In the genomic region with DNA sequence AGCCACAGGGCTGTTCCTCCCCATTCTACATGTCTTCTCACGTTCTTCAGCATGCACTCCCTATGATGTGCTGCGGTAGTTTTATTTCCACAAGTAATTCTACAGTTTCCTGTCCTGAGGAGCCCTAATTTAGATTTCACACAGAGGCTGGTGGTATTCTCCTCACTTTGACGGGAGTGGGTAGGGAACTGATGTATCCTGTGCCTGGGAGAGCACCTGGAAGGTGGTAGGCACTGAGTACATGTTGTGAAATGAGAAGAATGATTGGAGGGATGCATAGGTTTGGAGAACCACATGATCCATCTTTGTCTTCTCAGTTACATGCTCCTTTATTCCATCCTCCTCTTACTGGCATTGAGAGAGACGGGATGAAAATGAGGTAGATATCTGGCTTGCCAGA, we compare ENCODE assay signal across 6 cellular contexts.
"Had no signal": no experiment of that assay in that cellular context is flagged by ENCODE, and none has a peak within 500 bp of the region (broad histone marks: within the 10 kb centered on the region; RNA-seq: fewer than 3 reads in every experiment).

No MANE protein-coding gene starts in this region.

- H3K4me3 Mint-ChIP-seq: IgD-negative memory B cell had no signal

- DNase-seq: IMR-90, KBM-7 had no signal

- H3K27ac ChIP-seq: HL-60 had no signal

- H3K36me3 Mint-ChIP-seq: IgD-negative memory B cell had no signal

- H3K9me3 Mint-ChIP-seq: IgD-negative memory B cell had no signal

- H3K4me3 ChIP-seq: K562 had no signal

- ATAC-seq: HepG2, K562 had no signal

- H3K27ac Mint-ChIP-seq: IgD-negative memory B cell had no signal

- H3K4me1 Mint-ChIP-seq: IgD-negative memory B cell had no signal

- H3K27me3 Mint-ChIP-seq: IgD-negative memory B cell had no signal
